10 cellular contexts compared by ENCODE assay signal in the genomic region with DNA sequence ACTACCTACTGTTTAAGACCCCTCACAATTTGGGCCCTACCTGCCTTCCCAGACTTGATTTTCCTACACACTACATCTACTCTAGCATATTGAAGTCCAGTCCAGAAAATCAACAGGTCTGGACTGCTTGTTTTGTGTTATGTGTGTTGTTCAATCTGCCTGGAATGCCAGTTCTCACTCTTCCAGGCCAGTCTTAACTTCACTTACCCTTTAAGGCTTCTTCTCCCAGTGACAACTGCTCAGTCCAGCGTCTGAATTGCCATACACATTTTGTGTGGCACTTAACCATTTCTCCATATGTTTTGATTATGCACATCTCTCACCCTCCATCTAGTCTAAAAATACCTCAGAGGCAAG. TPM values are rescaled to one million over a fixed set of nuclear protein-coding genes. Genes with fewer than 3 reads are reported as not detected.
DNase-seq lines count a peak whose midpoint lies in the region; ATAC-seq, FAIRE-seq and TF ChIP-seq lines count a peak whose summit lies in the region.
"Had no signal": no experiment of that assay in that cellular context is flagged by ENCODE, and none has a peak within 500 bp of the region (broad histone marks: within the 10 kb centered on the region; RNA-seq: fewer than 3 reads in every experiment).

No MANE protein-coding gene starts in this region.

- peaks cover 20% of the 10 kb centered on the region for H3K4me1 Mint-ChIP-seq in activated naive CD8-positive, alpha-beta T cell treated with anti-CD3 and anti-CD28 coated beads for 36 hours

- peak overlapping the region; percentile 87 for H3K4me3 Mint-ChIP-seq in activated naive CD8-positive, alpha-beta T cell treated with anti-CD3 and anti-CD28 coated beads for 36 hours

- peak overlapping the region; percentile 96 for H3K4me2 ChIP-seq in keratinocyte (ENCODE audit: control insufficient read depth, extremely low read depth, insufficient read depth, low read depth, low read length)

- H3K27ac Mint-ChIP-seq in activated naive CD8-positive, alpha-beta T cell treated with anti-CD3 and anti-CD28 coated beads for 36 hours = no peak overlapping the region

- peak overlapping the region; percentile 80 for H3K9ac ChIP-seq in keratinocyte (ENCODE audit: control insufficient read depth, extremely low read depth, insufficient read depth, low read length)

- H4K20me1 ChIP-seq in keratinocyte (ENCODE audit: control insufficient read depth, extremely low read depth, insufficient read depth, low read length) = no peaks in the 10 kb centered on the region

- peaks cover 47% of the 10 kb centered on the region for H3K36me3 Mint-ChIP-seq in activated naive CD8-positive, alpha-beta T cell treated with anti-CD3 and anti-CD28 coated beads for 36 hours

- H3K36me3 ChIP-seq in keratinocyte (ENCODE audit: control insufficient read depth in 2 of 2, extremely low read depth in 1 of 2, insufficient read depth in 2 of 2, low read length in 2 of 2) = peaks cover 0 to 5% of the 10 kb centered on the region in 2 experiments
- H3K36me3 ChIP-seq: ascending aorta had no signal

- dilution Hi-C loops in keratinocyte (cut with MboI; ENCODE audit: extremely low pct_ligation_motif_present, low sequenced_read_pairs) = no loop called here

- H3K27me3 Mint-ChIP-seq in activated naive CD8-positive, alpha-beta T cell treated with anti-CD3 and anti-CD28 coated beads for 36 hours = peaks cover 23% of the 10 kb centered on the region

- H3K9me3 Mint-ChIP-seq in activated naive CD8-positive, alpha-beta T cell treated with anti-CD3 and anti-CD28 coated beads for 36 hours = no peaks in the 10 kb centered on the region

- peaks cover 18% of the 10 kb centered on the region for H3K4me1 ChIP-seq in keratinocyte (ENCODE audit: control insufficient read depth, extremely low read depth, insufficient read depth, low read length)

- H3K9me3 ChIP-seq in keratinocyte (ENCODE audit: control insufficient read depth, low read depth, low read length) = no peaks in the 10 kb centered on the region
- H3K9me3 ChIP-seq: ascending aorta had no signal

- H3K9me1 ChIP-seq in keratinocyte (ENCODE audit: control insufficient read depth, extremely low read depth, insufficient read depth, low read length) = no peaks in the 10 kb centered on the region

- peak; percentile 6 for ATAC-seq in HG03097 (IDR thresholded peaks at IDR 0.05; ENCODE audit: low FRiP score, unreplicated experiment)
- no peak for ATAC-seq in HG02678 (IDR thresholded peaks at IDR 0.05; ENCODE audit: unreplicated experiment)
- no peak for ATAC-seq in HG02763 (IDR thresholded peaks at IDR 0.05; ENCODE audit: unreplicated experiment)

- H2AFZ ChIP-seq in keratinocyte (ENCODE audit: control insufficient read depth, low read length) = peak overlapping the region; percentile 95

- in situ Hi-C loops in ACHN (cut with HindIII; ENCODE audit: low pct_ligation_motif_present, low pct_unique_long_range_greater_than_20kb, low sequenced_read_pairs) = no loop called here

- H3K4me3 ChIP-seq in keratinocyte (ENCODE audit: control insufficient read depth in 2 of 3, extremely low read depth in 1 of 3, insufficient read depth in 2 of 3, low read depth in 1 of 3, low read length in 3 of 3) = peak overlapping the region; percentile 55 to 93 (median 76)

- H3K27ac ChIP-seq in keratinocyte (ENCODE audit: control insufficient read depth, insufficient read depth, low read length) = peak overlapping the region; percentile 56
- H3K27ac ChIP-seq: ascending aorta had no signal

- no peak for FAIRE-seq in keratinocyte (lab: Jason Lieb, UNC)
- no peak for FAIRE-seq in urothelium cell line (lab: Jason Lieb, UNC)

- no peaks in the 10 kb centered on the region for H3K27me3 ChIP-seq in keratinocyte (ENCODE audit: control insufficient read depth, extremely low read depth, insufficient read depth, low read length)
- H3K27me3 ChIP-seq: ascending aorta had no signal

- no peak for TF ChIP-seq CTCF in keratinocyte (optimal IDR thresholded peaks at IDR 0.05 in 1 of 3, IDR thresholded peaks at IDR 0.05 in 1 of 3, conservative IDR thresholded peaks at IDR 0.05 in 1 of 3; ENCODE audit: extremely low read depth in 1 of 3, insufficient read depth in 2 of 3, low read length in 3 of 3)

- H3K79me2 ChIP-seq in keratinocyte (ENCODE audit: control insufficient read depth, insufficient read depth, low read length) = peaks cover 56% of the 10 kb centered on the region

- DNase-seq in ACHN (peak; percentile 10), keratinocyte (ENCODE audit: low read depth, low spot score) (no peak), urothelium cell line (ENCODE audit: low spot score) (no peak), COLO829 (ENCODE audit: low spot score) (no peak)
- DNase-seq in activated naive CD8-positive, alpha-beta T cell treated with anti-CD3 and anti-CD28 coated beads for 36 hours = no peak
- DNase-seq: NCI-H1092 treated with DMSO at 0.1 percent for 48 hours had no signal

RNA-seq across cellular contexts. Expression of gene TICRR, which starts 1.1 kb away (rescaled TPM):
- total RNA-seq in activated naive CD8-positive, alpha-beta T cell treated with anti-CD3 and anti-CD28 coated beads for 36 hours = 10 to 100 TPM; 22.5 to 23.1 TPM
- 0.82 to 4.0 TPM (median 2.9 TPM) in 3 replicates for polyA plus RNA-seq in keratinocyte
- polyA plus RNA-seq in keratinocyte (2011; ENCODE audit: low read depth) = 0.06 TPM
- polyA plus RNA-seq in keratinocyte (2011; cell fraction: cytosol; rRNA removed) = 0.68 and 0.80 TPM in 2 replicates
- polyA plus RNA-seq in keratinocyte (2011; cell fraction: nucleus; rRNA removed) = 3.6 and 3.8 TPM in 2 replicates
- polyA plus RNA-seq in keratinocyte (2012; ENCODE audit: low replicate concordance) = 0.07 and 3.0 TPM in 2 replicates
- 1.5 to 8.2 TPM (median 6.0 TPM) in 3 replicates for polyA minus RNA-seq in keratinocyte
- polyA minus RNA-seq in keratinocyte (2011; cell fraction: cytosol; rRNA and poly(A)+ RNA removed) = 0.96 TPM
- polyA minus RNA-seq in keratinocyte (2011; cell fraction: nucleus; rRNA and poly(A)+ RNA removed) = 2.4 and 3.6 TPM in 2 replicates
- total RNA-seq: ascending aorta had no signal
